ENCODE assay signal across 8 cellular contexts in the genomic region with DNA sequence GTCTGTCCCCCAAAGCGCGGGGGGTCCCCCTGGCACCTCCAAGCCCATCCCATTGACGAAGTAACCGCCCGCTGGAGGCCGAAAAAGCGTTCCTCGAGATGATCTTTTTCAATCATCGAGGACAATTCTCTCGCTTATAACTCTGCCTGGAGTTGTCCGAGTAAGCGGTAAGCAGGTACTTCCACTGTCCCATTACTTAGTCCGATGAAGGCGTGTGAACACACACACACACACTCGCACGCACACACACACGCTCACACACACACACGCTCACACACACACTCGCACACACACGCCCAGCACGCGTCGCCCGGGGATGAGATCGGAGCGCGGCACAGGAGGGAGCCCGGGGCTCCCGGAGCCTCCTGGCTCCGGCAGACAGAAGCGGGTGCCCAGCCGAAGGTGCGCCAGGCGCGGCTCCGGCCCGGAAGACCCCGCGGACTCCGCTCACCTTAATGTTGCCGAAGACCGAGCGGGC. TPM values are rescaled to one million over a fixed set of nuclear protein-coding genes. Genes with fewer than 3 reads are reported as not detected.
DNase-seq lines count a peak whose midpoint lies in the region; ATAC-seq and TF ChIP-seq lines count a peak whose summit lies in the region.

No MANE protein-coding gene starts in this region.

- 2 to 3% methylated on average over 42 to 43 of the region's 43 CpGs for WGBS in heart right ventricle, 2 donors

- no peaks in the 10 kb centered on the region for H4K20me1 ChIP-seq in GM23338 (replicated peaks; ENCODE audit: insufficient read depth)

- H3K9me3 Mint-ChIP-seq in GM23338, result no peaks in the 10 kb centered on the region; the same call in 2 of the 3 replicates

- H3K4me1 Mint-ChIP-seq in GM23338, result peaks cover 17% of the 10 kb centered on the region

- intact Hi-C loops in heart right ventricle (cut with DNase I), result no loop called here

- H3K9me3 ChIP-seq in heart right ventricle, result no peaks in the 10 kb centered on the region

- H3K36me3 ChIP-seq in GM23338 (ENCODE audit: insufficient read depth) (no peaks in the 10 kb centered on the region), heart right ventricle (no peaks in the 10 kb centered on the region), rectal smooth muscle tissue (ENCODE audit: control insufficient read depth, insufficient read depth, low read length) (no peaks in the 10 kb centered on the region)

- H3K27ac Mint-ChIP-seq in GM23338, result no peak overlapping the region

- peaks cover 48% of the 10 kb centered on the region for H3K27me3 ChIP-seq in GM23338 (ENCODE audit: insufficient read depth)
- peaks cover 0 to 40% (median 16%) of the 10 kb centered on the region in 7 donors for H3K27me3 ChIP-seq in heart right ventricle
- H3K27me3 ChIP-seq in rectal smooth muscle tissue (ENCODE audit: control insufficient read depth, insufficient read depth, low read length), result peaks cover 9% of the 10 kb centered on the region

- H3K27me3 Mint-ChIP-seq in GM23338 (ENCODE audit: insufficient read depth, low read depth, poor library complexity), result peaks cover 33% of the 10 kb centered on the region

- no peaks in the 10 kb centered on the region for H3K79me2 ChIP-seq in GM23338 (replicated peaks; ENCODE audit: insufficient read depth)

- H3K4me3 ChIP-seq in GM23338 (peak overlapping the region; percentile 72), heart right ventricle (peak overlapping the region; percentile 24 to 71 (median 60)), rectal smooth muscle tissue (ENCODE audit: low read length) (peak overlapping the region; percentile 65)

- peak; percentile 44 for DNase-seq in GM23338 (ENCODE audit: low spot score)
- peak in 1 of 2 donors; percentile 20 for DNase-seq in heart right ventricle
- DNase-seq in C1 segment of cervical spinal cord (lab: John Stamatoyannopoulos, UW), result no peak
- no peak for DNase-seq in stimulated activated CD4-positive, alpha-beta T cell treated with anti-CD3 and anti-CD28 coated beads, Interleukin-4, amount 100 ng/mL, for 4 hours

- H2AFZ ChIP-seq in GM23338, result peak overlapping the region; percentile 93

- H3K27ac ChIP-seq in GM23338 (ENCODE audit: low read depth), result no peak overlapping the region
- H3K27ac ChIP-seq in heart right ventricle, result peak overlapping the region in 5 of 10 donors; percentile 29 to 60 (median 31)
- H3K27ac ChIP-seq in rectal smooth muscle tissue (ENCODE audit: low read depth, low read length), result no peak overlapping the region

- ATAC-seq in GM23338, result peak; percentile 19
- peak; percentile 80 for ATAC-seq in SK-N-SH treated with all-trans-retinoic acid at 6 μM for 48 hours
- ATAC-seq in heart right ventricle, result peak in 7 of 8 donors; percentile 22 to 53 (median 31)
- no peak for ATAC-seq in GM18498 (IDR thresholded peaks at IDR 0.05; ENCODE audit: unreplicated experiment)
- no peak for ATAC-seq in HG03378 (IDR thresholded peaks at IDR 0.05; ENCODE audit: unreplicated experiment)

- H3K9ac ChIP-seq in rectal smooth muscle tissue (ENCODE audit: low read length), result no peak overlapping the region

- TF ChIP-seq CTCF in GM23338 (conservative IDR thresholded peaks at IDR 0.05; ENCODE audit: low read depth in 2 of 2), result no peak
- TF ChIP-seq CTCF in heart right ventricle (IDR thresholded peaks at IDR 0.05), result no peak

- H3K4me1 ChIP-seq in GM23338 (ENCODE audit: insufficient read depth) (peaks cover 7% of the 10 kb centered on the region; the same call in 1 of the 2 replicates), heart right ventricle (peaks cover 0 to 27% (median 6%) of the 10 kb centered on the region in 9 donors), rectal smooth muscle tissue (ENCODE audit: control insufficient read depth, insufficient read depth, low read length) (no peaks in the 10 kb centered on the region)

- H3F3A ChIP-seq in GM23338 (replicated peaks; ENCODE audit: low read depth), result no peaks in the 10 kb centered on the region

- no peaks in the 10 kb centered on the region; the same call in 1 of the 2 replicates for H3K9me2 ChIP-seq in GM23338 (ENCODE audit: insufficient read depth)

- H3K4me3 Mint-ChIP-seq in GM23338, result peak overlapping the region; percentile 95

- H3K4me2 ChIP-seq in GM23338, result peak overlapping the region; percentile 92

- no peaks in the 10 kb centered on the region for H3K36me3 Mint-ChIP-seq in GM23338 (ENCODE audit: low read depth)

TF ChIP-seq in GM23338, 12 proteins besides CTCF, POLR2A, EP300 and RAD21 (continues in another document):
- TF ChIP-seq, protein P1, sequence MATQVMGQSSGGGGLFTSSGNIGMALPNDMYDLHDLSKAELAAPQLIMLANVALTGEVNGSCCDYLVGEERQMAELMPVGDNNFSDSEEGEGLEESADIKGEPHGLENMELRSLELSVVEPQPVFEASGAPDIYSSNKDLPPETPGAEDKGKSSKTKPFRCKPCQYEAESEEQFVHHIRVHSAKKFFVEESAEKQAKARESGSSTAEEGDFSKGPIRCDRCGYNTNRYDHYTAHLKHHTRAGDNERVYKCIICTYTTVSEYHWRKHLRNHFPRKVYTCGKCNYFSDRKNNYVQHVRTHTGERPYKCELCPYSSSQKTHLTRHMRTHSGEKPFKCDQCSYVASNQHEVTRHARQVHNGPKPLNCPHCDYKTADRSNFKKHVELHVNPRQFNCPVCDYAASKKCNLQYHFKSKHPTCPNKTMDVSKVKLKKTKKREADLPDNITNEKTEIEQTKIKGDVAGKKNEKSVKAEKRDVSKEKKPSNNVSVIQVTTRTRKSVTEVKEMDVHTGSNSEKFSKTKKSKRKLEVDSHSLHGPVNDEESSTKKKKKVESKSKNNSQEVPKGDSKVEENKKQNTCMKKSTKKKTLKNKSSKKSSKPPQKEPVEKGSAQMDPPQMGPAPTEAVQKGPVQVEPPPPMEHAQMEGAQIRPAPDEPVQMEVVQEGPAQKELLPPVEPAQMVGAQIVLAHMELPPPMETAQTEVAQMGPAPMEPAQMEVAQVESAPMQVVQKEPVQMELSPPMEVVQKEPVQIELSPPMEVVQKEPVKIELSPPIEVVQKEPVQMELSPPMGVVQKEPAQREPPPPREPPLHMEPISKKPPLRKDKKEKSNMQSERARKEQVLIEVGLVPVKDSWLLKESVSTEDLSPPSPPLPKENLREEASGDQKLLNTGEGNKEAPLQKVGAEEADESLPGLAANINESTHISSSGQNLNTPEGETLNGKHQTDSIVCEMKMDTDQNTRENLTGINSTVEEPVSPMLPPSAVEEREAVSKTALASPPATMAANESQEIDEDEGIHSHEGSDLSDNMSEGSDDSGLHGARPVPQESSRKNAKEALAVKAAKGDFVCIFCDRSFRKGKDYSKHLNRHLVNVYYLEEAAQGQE (IDR thresholded peaks at IDR 0.05; ENCODE audit: unreplicated experiment), result no peak
- TF ChIP-seq, protein P2, sequence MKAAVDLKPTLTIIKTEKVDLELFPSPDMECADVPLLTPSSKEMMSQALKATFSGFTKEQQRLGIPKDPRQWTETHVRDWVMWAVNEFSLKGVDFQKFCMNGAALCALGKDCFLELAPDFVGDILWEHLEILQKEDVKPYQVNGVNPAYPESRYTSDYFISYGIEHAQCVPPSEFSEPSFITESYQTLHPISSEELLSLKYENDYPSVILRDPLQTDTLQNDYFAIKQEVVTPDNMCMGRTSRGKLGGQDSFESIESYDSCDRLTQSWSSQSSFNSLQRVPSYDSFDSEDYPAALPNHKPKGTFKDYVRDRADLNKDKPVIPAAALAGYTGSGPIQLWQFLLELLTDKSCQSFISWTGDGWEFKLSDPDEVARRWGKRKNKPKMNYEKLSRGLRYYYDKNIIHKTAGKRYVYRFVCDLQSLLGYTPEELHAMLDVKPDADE (IDR thresholded peaks at IDR 0.05), result no peak
- peak; percentile 49; the same call in 1 of the 2 replicates for TF ChIP-seq CREB1 (CRISPR knock-in tag; IDR thresholded peaks at IDR 0.05; ENCODE audit: low read depth)

TF ChIP-seq in SK-N-SH treated with all-trans-retinoic acid at 6 μM for 48 hours, 23 proteins besides CTCF, POLR2A, EP300 and RAD21 (continues in another document):
- TF ChIP-seq PPARA (CRISPR knock-in tag; IDR thresholded peaks at IDR 0.05; ENCODE audit: borderline replicate concordance) (no peak), ZNF70 (CRISPR knock-in tag; IDR thresholded peaks at IDR 0.05) (no peak), ESRRG (CRISPR knock-in tag; IDR thresholded peaks at IDR 0.05) (no peak), TOX (CRISPR knock-in tag; IDR thresholded peaks at IDR 0.05; ENCODE audit: borderline replicate concordance) (no peak)
- TF ChIP-seq, protein P3, sequence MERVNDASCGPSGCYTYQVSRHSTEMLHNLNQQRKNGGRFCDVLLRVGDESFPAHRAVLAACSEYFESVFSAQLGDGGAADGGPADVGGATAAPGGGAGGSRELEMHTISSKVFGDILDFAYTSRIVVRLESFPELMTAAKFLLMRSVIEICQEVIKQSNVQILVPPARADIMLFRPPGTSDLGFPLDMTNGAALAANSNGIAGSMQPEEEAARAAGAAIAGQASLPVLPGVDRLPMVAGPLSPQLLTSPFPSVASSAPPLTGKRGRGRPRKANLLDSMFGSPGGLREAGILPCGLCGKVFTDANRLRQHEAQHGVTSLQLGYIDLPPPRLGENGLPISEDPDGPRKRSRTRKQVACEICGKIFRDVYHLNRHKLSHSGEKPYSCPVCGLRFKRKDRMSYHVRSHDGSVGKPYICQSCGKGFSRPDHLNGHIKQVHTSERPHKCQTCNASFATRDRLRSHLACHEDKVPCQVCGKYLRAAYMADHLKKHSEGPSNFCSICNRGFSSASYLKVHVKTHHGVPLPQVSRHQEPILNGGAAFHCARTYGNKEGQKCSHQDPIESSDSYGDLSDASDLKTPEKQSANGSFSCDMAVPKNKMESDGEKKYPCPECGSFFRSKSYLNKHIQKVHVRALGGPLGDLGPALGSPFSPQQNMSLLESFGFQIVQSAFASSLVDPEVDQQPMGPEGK (CRISPR knock-in tag; IDR thresholded peaks at IDR 0.05; ENCODE audit: borderline replicate concordance), result no peak
- TF ChIP-seq, protein P4, sequence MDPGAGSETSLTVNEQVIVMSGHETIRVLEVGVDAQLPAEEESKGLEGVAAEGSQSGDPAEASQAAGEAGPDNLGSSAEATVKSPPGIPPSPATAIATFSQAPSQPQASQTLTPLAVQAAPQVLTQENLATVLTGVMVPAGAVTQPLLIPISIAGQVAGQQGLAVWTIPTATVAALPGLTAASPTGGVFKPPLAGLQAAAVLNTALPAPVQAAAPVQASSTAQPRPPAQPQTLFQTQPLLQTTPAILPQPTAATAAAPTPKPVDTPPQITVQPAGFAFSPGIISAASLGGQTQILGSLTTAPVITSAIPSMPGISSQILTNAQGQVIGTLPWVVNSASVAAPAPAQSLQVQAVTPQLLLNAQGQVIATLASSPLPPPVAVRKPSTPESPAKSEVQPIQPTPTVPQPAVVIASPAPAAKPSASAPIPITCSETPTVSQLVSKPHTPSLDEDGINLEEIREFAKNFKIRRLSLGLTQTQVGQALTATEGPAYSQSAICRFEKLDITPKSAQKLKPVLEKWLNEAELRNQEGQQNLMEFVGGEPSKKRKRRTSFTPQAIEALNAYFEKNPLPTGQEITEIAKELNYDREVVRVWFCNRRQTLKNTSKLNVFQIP (CRISPR knock-in tag; IDR thresholded peaks at IDR 0.05; ENCODE audit: borderline replicate concordance, low read depth), result no peak

RNA-seq across cellular contexts. Expression of a gene that starts 0.4 kb away (rescaled TPM):
- 0.31 and 1.6 TPM in 2 replicates for total RNA-seq in GM23338 (2014; rRNA removed; shearing (Covaris generic))
- 0.82 and 1.0 TPM in 2 replicates for polyA plus RNA-seq in GM23338 (2016; fragmentation: Nextera tagmentation; extraction: Ambion mirVana)
- total RNA-seq in heart right ventricle, result 10 to 100 TPM in 4 of 10 donors, 1 to 10 TPM in 6; 3.6 to 30.4 (median 8.4) TPM
- 10 to 100 TPM; 13.4 to 14.2 TPM for polyA plus RNA-seq in heart right ventricle

Comparison
In these comparisons a context has a peak if more than half of its experiments do, and no peak if none do; other contexts are left out.
1. ATAC-seq: peak in GM23338 (single experiment), SK-N-SH treated with all-trans-retinoic acid at 6 μM for 48 hours (single experiment) and heart right ventricle (7 of 8); none in GM18498 (single experiment) and HG03378 (single experiment).
2. Peak in every context shown above with its lines, with median percentiles within 50 percentile points of each other: H3K4me3 ChIP-seq.